ENCODE assay signal across 1 cellular context in the genomic region with DNA sequence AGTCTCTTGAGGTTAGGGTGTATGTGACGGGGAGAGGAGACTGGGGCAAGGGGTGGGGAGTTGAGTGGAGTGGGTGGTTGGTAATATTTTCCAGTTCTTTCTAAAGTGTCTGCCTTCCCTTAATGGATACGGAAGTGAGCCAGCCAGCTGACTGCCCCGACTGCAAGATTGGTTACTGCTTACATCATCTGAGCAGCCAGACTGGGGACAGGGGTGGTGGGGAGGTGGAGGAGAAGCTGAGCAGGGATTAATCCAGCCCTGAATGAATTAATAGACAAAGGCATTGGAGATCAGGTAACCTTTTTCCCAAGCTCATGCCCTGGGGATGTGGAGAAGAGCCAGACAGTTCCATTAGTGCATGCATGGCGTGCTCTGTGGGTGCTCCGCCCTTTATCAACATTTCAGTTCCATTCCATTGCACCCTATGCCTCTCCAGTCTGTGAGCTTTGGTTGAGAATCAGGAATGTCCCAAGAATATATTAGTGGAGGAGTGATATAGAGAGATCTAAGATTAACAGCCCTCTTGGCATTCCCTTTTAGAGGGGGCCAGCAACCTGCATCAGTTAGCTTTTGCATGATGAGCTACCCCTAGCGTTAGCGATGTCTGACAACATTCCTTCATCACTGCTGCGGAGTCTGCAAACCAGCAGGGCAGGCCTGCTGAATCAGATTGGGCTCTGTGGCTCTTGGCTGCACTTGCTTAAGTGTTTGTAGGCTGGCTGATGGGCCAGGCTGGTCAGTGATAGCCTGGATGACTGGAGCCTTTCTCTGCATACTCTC.
TF ChIP-seq lines count a peak whose summit lies in the region.

No MANE protein-coding gene starts in this region.

TF ChIP-seq in HEK293, 187 proteins besides CTCF, POLR2A, EP300 and RAD21 (continued from another document):
- TF ChIP-seq ZNF280D (tag by site-specific recombination; IDR thresholded peaks at IDR 0.05) (no peak), PATZ1 (tag by site-specific recombination; IDR thresholded peaks at IDR 0.05) (peak; percentile 20; the same call in 1 of the 2 replicates), KLF1 (tag by site-specific recombination; IDR thresholded peaks at IDR 0.05) (peak; percentile 50; the same call in 1 of the 2 replicates), ZNF701 (tag by site-specific recombination; IDR thresholded peaks at IDR 0.05) (no peak), ZNF530 (tag by site-specific recombination; IDR thresholded peaks at IDR 0.05; ENCODE audit: low read depth) (no peak), ZNF2 (tag by site-specific recombination; IDR thresholded peaks at IDR 0.05) (no peak), ZNF518A (tag by site-specific recombination; conservative IDR thresholded peaks at IDR 0.05; ENCODE audit: low read depth) (peak; percentile 60)
- TF ChIP-seq, protein P1, sequence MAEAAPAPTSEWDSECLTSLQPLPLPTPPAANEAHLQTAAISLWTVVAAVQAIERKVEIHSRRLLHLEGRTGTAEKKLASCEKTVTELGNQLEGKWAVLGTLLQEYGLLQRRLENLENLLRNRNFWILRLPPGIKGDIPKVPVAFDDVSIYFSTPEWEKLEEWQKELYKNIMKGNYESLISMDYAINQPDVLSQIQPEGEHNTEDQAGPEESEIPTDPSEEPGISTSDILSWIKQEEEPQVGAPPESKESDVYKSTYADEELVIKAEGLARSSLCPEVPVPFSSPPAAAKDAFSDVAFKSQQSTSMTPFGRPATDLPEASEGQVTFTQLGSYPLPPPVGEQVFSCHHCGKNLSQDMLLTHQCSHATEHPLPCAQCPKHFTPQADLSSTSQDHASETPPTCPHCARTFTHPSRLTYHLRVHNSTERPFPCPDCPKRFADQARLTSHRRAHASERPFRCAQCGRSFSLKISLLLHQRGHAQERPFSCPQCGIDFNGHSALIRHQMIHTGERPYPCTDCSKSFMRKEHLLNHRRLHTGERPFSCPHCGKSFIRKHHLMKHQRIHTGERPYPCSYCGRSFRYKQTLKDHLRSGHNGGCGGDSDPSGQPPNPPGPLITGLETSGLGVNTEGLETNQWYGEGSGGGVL (tag by site-specific recombination; IDR thresholded peaks at IDR 0.05), result peak; percentile 38; the same call in 1 of the 2 replicates
